21 cellular contexts compared by ENCODE assay signal in genomic region chr2:236899945-236900640, GRCh38.
"Had no signal": no experiment of that assay in that cellular context is flagged by ENCODE, and none has a peak within 500 bp of the region (broad histone marks: within the 10 kb centered on the region; RNA-seq: fewer than 3 reads in every experiment).

No MANE protein-coding gene starts in this region.

- H3K36me3 Mint-ChIP-seq: activated naive CD4-positive, alpha-beta T cell treated with anti-CD3 and anti-CD28 coated beads, Interleukin-2, amount 50 U/mL, for 72 hours; naive thymus-derived CD8-positive, alpha-beta T cell had no signal

- H3K4me1 ChIP-seq: gastroesophageal sphincter, left ventricle myocardium inferior, right atrium auricular region, tibial nerve, vagina had no signal

- DNase-seq: activated CD4-positive, alpha-beta T cell treated with anti-CD3 and anti-CD28 coated beads for 1 hour; activated CD4-positive, alpha-beta T cell treated with anti-CD3 and anti-CD28 coated beads, Interleukin-2, amount 50 U/mL, for 48 hours; activated effector memory CD4-positive, alpha-beta T cell treated with anti-CD3 and anti-CD28 coated beads, Interleukin-2, amount 50 U/mL, for 16 hours; activated T-cell treated with anti-CD3 and anti-CD28 coated beads, Interleukin-2, amount 50 U/mL, for 4 hours; dorsolateral prefrontal cortex; endodermal cell; islet precursor cell; left ventricle myocardium inferior; mucosa of descending colon; naive thymus-derived CD8-positive, alpha-beta T cell; occipital lobe; stimulated activated CD4-positive, alpha-beta T cell treated with anti-CD3 and anti-CD28 coated beads, Interleukin-15, amount 100 ng/mL, for 24 hours; stimulated activated CD4-positive, alpha-beta T cell treated with anti-CD3 and anti-CD28 coated beads, Interleukin-4, amount 100 ng/mL, for 1 hour; stimulated activated naive CD4-positive, alpha-beta T cell had no signal

- H3K4me1 Mint-ChIP-seq: naive thymus-derived CD8-positive, alpha-beta T cell had no signal

- H3K27ac Mint-ChIP-seq: activated naive CD4-positive, alpha-beta T cell treated with anti-CD3 and anti-CD28 coated beads, Interleukin-2, amount 50 U/mL, for 72 hours; endodermal cell; naive thymus-derived CD8-positive, alpha-beta T cell; T-helper 2 cell treated with Interferon-gamma antibody and Interleukin-4, amounts not matched to agents 5 μg/mL and 100 μg/mL, for 36 hours had no signal

- H3K9me3 Mint-ChIP-seq: activated naive CD4-positive, alpha-beta T cell treated with anti-CD3 and anti-CD28 coated beads, Interleukin-2, amount 50 U/mL, for 72 hours; activated T-cell treated with anti-CD3 and anti-CD28 coated beads, Interleukin-2, amount 50 U/mL, for 4 hours; endodermal cell; naive thymus-derived CD8-positive, alpha-beta T cell; T-helper 2 cell treated with Interferon-gamma antibody and Interleukin-4, amounts not matched to agents 5 μg/mL and 100 μg/mL, for 36 hours had no signal

- H3K4me3 Mint-ChIP-seq: activated T-cell treated with anti-CD3 and anti-CD28 coated beads, Interleukin-2, amount 50 U/mL, for 4 hours; endodermal cell; naive thymus-derived CD8-positive, alpha-beta T cell; T-helper 2 cell treated with Interferon-gamma antibody and Interleukin-4, amounts not matched to agents 5 μg/mL and 100 μg/mL, for 36 hours had no signal

- H3K9me3 ChIP-seq: gastroesophageal sphincter, left ventricle myocardium inferior, mucosa of descending colon, right atrium auricular region, tibial nerve, vagina had no signal

- H3K27me3 ChIP-seq: right atrium auricular region, tibial nerve, vagina had no signal

- H3K27ac ChIP-seq: dorsolateral prefrontal cortex, gastroesophageal sphincter, left ventricle myocardium inferior, right atrium auricular region, skin epidermis, tibial nerve, vagina had no signal

- H3K36me3 ChIP-seq: gastroesophageal sphincter, left ventricle myocardium inferior, right atrium auricular region, tibial nerve, vagina had no signal

- H3K4me3 ChIP-seq: dorsolateral prefrontal cortex, gastroesophageal sphincter, left ventricle myocardium inferior, mucosa of descending colon, right atrium auricular region, skin epidermis, tibial nerve, vagina had no signal
